ENCODE assay signal across 1 cellular context in genomic region chr1:15916916-15917315, GRCh38.
TF ChIP-seq lines count a peak whose summit lies in the region.

No MANE protein-coding gene starts in this region.

TF ChIP-seq in A549, 52 proteins besides CTCF, POLR2A, EP300 and RAD21:
- TF ChIP-seq NFE2L2 (conservative IDR thresholded peaks at IDR 0.05; ENCODE audit: low read length) (0 out of 2 replicates have a peak, but pooled peaks have one; percentile 25), CBX2 (IDR thresholded peaks at IDR 0.05; ENCODE audit: borderline replicate concordance, low read depth) (no peak)
